Comparison of ENCODE assay signal across 9 cellular contexts in genomic region chr20:59033093-59033492, GRCh38. TPM values are rescaled to one million over a fixed set of nuclear protein-coding genes. Genes with fewer than 3 reads are reported as not detected.
A peak's percentile ranks its signal among the peaks of the same experiment; 100 is the strongest.
DNase-seq lines count a peak whose midpoint lies in the region; ATAC-seq and TF ChIP-seq lines count a peak whose summit lies in the region.
"Had no signal": no experiment of that assay in that cellular context is flagged by ENCODE, and none has a peak within 500 bp of the region (broad histone marks: within the 10 kb centered on the region; RNA-seq: fewer than 3 reads in every experiment).

No MANE protein-coding gene starts in this region.

- TF ChIP-seq CTCF in CD4-positive, alpha-beta T cell (IDR thresholded peaks at IDR 0.05): no peak
- TF ChIP-seq CTCF in NB4 (IDR thresholded peaks at IDR 0.05; ENCODE audit: low read depth, low read length) (no peak), neural progenitor cell (IDR thresholded peaks at IDR 0.05) (no peak)

- H3K9ac ChIP-seq in duodenal mucosa (ENCODE audit: low read depth in 1 of 2, low read length in 2 of 2) (peak overlapping the region; percentile 53 to 56), neural progenitor cell (no peak overlapping the region)

- H2AFZ ChIP-seq in neural progenitor cell (replicated peaks): no peak overlapping the region

- peak overlapping the region; percentile 87 for H3K27ac Mint-ChIP-seq in CD4-positive, alpha-beta T cell
- no peak overlapping the region for H3K27ac Mint-ChIP-seq in neural progenitor cell

- no peaks in the 10 kb centered on the region for H3K27me3 Mint-ChIP-seq in CD4-positive, alpha-beta T cell
- H3K27me3 Mint-ChIP-seq in neural progenitor cell (ENCODE audit: insufficient read depth, low read depth): no peaks in the 10 kb centered on the region

- H3K27ac ChIP-seq in CD4-positive, alpha-beta T cell (ENCODE audit: low read depth, low read length): peak overlapping the region; percentile 86
- H3K27ac ChIP-seq in duodenal mucosa (ENCODE audit: low read depth, low read length) (no peak overlapping the region), neural progenitor cell (no peak overlapping the region)

- H3K4me3 Mint-ChIP-seq in CD4-positive, alpha-beta T cell: peak overlapping the region; percentile 87
- H3K4me3 Mint-ChIP-seq in neural progenitor cell: peak overlapping the region; percentile 96

- H3K4me3 ChIP-seq in NB4 (ENCODE audit: low read depth, low read length) (peak overlapping the region; percentile 55), duodenal mucosa (ENCODE audit: low read depth in 1 of 2, low read length in 2 of 2) (peak overlapping the region; percentile 56 to 70), neural progenitor cell (peak overlapping the region; percentile 68)

- peaks cover 29% of the 10 kb centered on the region for H4K20me1 ChIP-seq in neural progenitor cell (ENCODE audit: low read depth)

- no peak for DNase-seq in CD4-positive, alpha-beta T cell
- DNase-seq in NB4 (ENCODE audit: low read depth) (no peak), neural progenitor cell (ENCODE audit: low spot score) (no peak), COLO668 (lab: John Stamatoyannopoulos, UW; ENCODE audit: unreplicated experiment) (no peak), activated gamma-delta T cell treated with Interleukin-2 at 50 U/mL for 16 hours (no peak), HEK293T (ENCODE audit: extremely low spot score) (no peak)

- H3K36me3 ChIP-seq in duodenal mucosa (ENCODE audit: control insufficient read depth in 1 of 2, insufficient read depth in 2 of 2, low read length in 2 of 2) (peaks cover 45 to 56% of the 10 kb centered on the region in 2 donors), neural progenitor cell (peaks cover 11% of the 10 kb centered on the region)

- intact Hi-C loops in CD4-positive, alpha-beta T cell (cut with DNase I, micrococcal nuclease): loop anchor here (2.0 to 5.0 kb wide), 5 partner anchors 52 to 646 kb away; partner anchors contain the start of genes NELFCD (in 1 of the 2) and VAPB (in 1 of the 2)

- no peaks in the 10 kb centered on the region for H3K9me3 ChIP-seq in CD4-positive, alpha-beta T cell (ENCODE audit: control insufficient read depth, low read length)
- H3K9me3 ChIP-seq in duodenal mucosa (ENCODE audit: control insufficient read depth in 1 of 2, low read length in 2 of 2): no peaks in the 10 kb centered on the region
- no peaks in the 10 kb centered on the region for H3K9me3 ChIP-seq in neural progenitor cell (ENCODE audit: low read depth)

- no peak for ATAC-seq in CD4-positive, alpha-beta T cell (ENCODE audit: poor library complexity)
- ATAC-seq in HG03039 (IDR thresholded peaks at IDR 0.05; ENCODE audit: unreplicated experiment): no peak

- H3K4me1 ChIP-seq in duodenal mucosa (ENCODE audit: control insufficient read depth in 1 of 2, insufficient read depth in 2 of 2, low read length in 2 of 2) (peaks cover 35 to 44% of the 10 kb centered on the region in 2 donors), neural progenitor cell (peaks cover 33% of the 10 kb centered on the region)

- peaks cover 19% of the 10 kb centered on the region for H3F3A ChIP-seq in neural progenitor cell (ENCODE audit: low read depth)

- H3K79me2 ChIP-seq in neural progenitor cell (ENCODE audit: low read depth): peaks cover 43% of the 10 kb centered on the region

- no peaks in the 10 kb centered on the region for H3K27me3 ChIP-seq in CD4-positive, alpha-beta T cell (ENCODE audit: control insufficient read depth, insufficient read depth, low read length)
- H3K27me3 ChIP-seq in duodenal mucosa (ENCODE audit: control insufficient read depth in 1 of 2, insufficient read depth in 2 of 2, low read length in 2 of 2) (no peaks in the 10 kb centered on the region), neural progenitor cell (no peaks in the 10 kb centered on the region)

- POLR2A ChIA-PET in CD4-positive, alpha-beta T cell (lab: Charles Lee): interaction anchor here (0.7 to 4.1 kb wide), 13 partner anchors 9 to 726 kb away, joined by 3 to 67 read pairs (median 6); partner anchors contain the start of genes PRELID3B and STX16
- POLR2A ChIA-PET in HEK293T (lab: Yijun Ruan, JAX): interaction anchor here (1.1 to 3.5 kb wide), 5 partner anchors 9 to 382 kb away, joined by 3 to 29 read pairs (median 5); partner anchors contain the start of genes PRELID3B and STX16

- peaks cover 61% of the 10 kb centered on the region for H3K4me1 Mint-ChIP-seq in CD4-positive, alpha-beta T cell (ENCODE audit: low read depth)
- peaks cover 42% of the 10 kb centered on the region for H3K4me1 Mint-ChIP-seq in neural progenitor cell

- CTCF ChIA-PET in CD4-positive, alpha-beta T cell (lab: Charles Lee): interaction anchor here (0.9 to 1.4 kb wide), 3 partner anchors 11 to 175 kb away, joined by 3 to 4 read pairs (median 3); no protein-coding TSS in a partner anchor
- CTCF ChIA-PET in HEK293T (lab: Yijun Ruan, JAX): interaction anchor here (0.6 kb wide), 1 partner anchor 434 kb away, joined by 3 read pairs; no protein-coding TSS in a partner anchor

- TF ChIP-seq POLR2A in NB4 (IDR thresholded peaks at IDR 0.05; ENCODE audit: extremely low read depth, insufficient read length): no peak

- H3K9me3 Mint-ChIP-seq in CD4-positive, alpha-beta T cell: no peaks in the 10 kb centered on the region
- H3K9me3 Mint-ChIP-seq in neural progenitor cell: no peaks in the 10 kb centered on the region

- peak overlapping the region; percentile 73 for H3K4me2 ChIP-seq in neural progenitor cell

- peaks cover 88% of the 10 kb centered on the region for H3K36me3 Mint-ChIP-seq in CD4-positive, alpha-beta T cell (ENCODE audit: low read depth)
- H3K36me3 Mint-ChIP-seq in neural progenitor cell: peaks cover 20% of the 10 kb centered on the region

TF ChIP-seq in HEK293T, 16 proteins besides CTCF, POLR2A, EP300 and RAD21:
- TF ChIP-seq NFRKB (IDR thresholded peaks at IDR 0.05): no peak

RNA-seq across cellular contexts. Expression of gene ATP5F1E, which starts 1.0 kb away (rescaled TPM):
- 10 to 100 TPM; 51.1 to 53.1 TPM for total RNA-seq in CD4-positive, alpha-beta T cell
- 24.3 and 29.7 TPM in 2 replicates for total RNA-seq in neural progenitor cell (ENCODE audit: low replicate concordance)

RNA-seq across cellular contexts. Expression of gene PRELID3B, which starts 9.5 kb away (rescaled TPM):
- total RNA-seq in CD4-positive, alpha-beta T cell: 10 to 100 TPM; 55.8 to 59.1 TPM
- total RNA-seq in neural progenitor cell (ENCODE audit: low replicate concordance): 41.3 and 78.8 TPM in 2 replicates

RNA-seq across cellular contexts. Expression of gene TUBB1, which starts 13.9 kb away (rescaled TPM):
- total RNA-seq in CD4-positive, alpha-beta T cell: under 1 TPM; 0.11 to 0.17 TPM
- total RNA-seq in neural progenitor cell (ENCODE audit: low replicate concordance): not detected in 2 replicates
- total RNA-seq: kidney epithelial cell had no signal

RNA-seq across cellular contexts. Expression of gene CTSZ, which starts 26.0 kb away (rescaled TPM):
- total RNA-seq in CD4-positive, alpha-beta T cell: 10 to 100 TPM; 14.7 to 17.7 TPM
- total RNA-seq in neural progenitor cell (ENCODE audit: low replicate concordance): 34.2 and 52.5 TPM in 2 replicates

RNA-seq across cellular contexts. Expression of gene NELFCD, which starts 52.0 kb away (rescaled TPM):
- 10 to 100 TPM; 95.7 to 97.0 TPM for total RNA-seq in CD4-positive, alpha-beta T cell
- total RNA-seq in neural progenitor cell (ENCODE audit: low replicate concordance): 58.9 and 59.2 TPM in 2 replicates
